1 cellular context compared by ENCODE assay signal in the genomic region with DNA sequence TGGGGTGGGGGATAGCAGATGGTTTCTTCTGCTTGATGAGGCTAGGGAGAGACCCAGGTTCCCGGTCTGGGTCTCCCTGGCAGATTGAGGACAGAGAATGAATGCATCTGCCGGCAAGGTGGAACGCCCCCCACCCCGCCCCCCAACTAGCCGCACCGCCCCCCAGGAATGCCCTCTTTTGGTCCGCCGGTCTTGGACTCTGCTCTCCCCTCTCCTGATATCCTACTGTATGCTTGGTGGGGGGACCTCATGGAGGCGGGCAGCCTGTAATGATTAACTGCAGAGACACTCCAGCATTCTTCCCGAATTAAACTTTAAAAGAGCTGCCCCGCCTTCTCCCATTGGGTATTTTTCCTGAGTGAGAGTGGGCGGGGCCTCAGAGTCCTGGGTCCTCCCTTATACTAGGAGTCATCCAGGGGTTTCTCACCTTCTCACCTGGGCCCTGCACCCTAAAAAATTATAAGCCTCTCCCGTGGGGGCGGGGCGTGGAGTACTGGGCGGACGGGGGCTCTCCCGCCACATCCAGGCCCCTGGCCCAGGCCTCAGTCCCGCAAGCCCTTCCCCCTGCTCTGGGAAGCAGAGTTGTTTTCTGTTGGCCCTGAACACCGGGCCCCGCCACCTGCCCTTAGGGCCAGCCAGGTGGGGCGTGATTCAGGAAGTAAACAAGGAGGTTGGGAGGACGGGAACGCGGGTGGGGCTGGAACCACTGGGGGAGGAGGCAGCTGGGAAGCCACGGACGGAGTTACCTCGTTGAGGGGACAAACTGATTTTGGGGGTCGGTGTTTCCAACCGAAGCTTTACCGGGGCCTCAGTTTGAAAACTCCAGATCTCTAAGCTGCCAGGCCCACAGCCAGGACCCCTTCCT.
TF ChIP-seq lines count a peak whose summit lies in the region.

No MANE protein-coding gene starts in this region.

TF ChIP-seq in HepG2, 621 proteins besides CTCF, POLR2A, EP300 and RAD21 (continued from another document and continues in another):
- TF ChIP-seq, protein P1, sequence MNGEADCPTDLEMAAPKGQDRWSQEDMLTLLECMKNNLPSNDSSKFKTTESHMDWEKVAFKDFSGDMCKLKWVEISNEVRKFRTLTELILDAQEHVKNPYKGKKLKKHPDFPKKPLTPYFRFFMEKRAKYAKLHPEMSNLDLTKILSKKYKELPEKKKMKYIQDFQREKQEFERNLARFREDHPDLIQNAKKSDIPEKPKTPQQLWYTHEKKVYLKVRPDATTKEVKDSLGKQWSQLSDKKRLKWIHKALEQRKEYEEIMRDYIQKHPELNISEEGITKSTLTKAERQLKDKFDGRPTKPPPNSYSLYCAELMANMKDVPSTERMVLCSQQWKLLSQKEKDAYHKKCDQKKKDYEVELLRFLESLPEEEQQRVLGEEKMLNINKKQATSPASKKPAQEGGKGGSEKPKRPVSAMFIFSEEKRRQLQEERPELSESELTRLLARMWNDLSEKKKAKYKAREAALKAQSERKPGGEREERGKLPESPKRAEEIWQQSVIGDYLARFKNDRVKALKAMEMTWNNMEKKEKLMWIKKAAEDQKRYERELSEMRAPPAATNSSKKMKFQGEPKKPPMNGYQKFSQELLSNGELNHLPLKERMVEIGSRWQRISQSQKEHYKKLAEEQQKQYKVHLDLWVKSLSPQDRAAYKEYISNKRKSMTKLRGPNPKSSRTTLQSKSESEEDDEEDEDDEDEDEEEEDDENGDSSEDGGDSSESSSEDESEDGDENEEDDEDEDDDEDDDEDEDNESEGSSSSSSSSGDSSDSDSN (CRISPR knock-in tag; IDR thresholded peaks at IDR 0.05): peak; percentile 74
- TF ChIP-seq, protein P2, sequence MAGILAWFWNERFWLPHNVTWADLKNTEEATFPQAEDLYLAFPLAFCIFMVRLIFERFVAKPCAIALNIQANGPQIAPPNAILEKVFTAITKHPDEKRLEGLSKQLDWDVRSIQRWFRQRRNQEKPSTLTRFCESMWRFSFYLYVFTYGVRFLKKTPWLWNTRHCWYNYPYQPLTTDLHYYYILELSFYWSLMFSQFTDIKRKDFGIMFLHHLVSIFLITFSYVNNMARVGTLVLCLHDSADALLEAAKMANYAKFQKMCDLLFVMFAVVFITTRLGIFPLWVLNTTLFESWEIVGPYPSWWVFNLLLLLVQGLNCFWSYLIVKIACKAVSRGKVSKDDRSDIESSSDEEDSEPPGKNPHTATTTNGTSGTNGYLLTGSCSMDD (CRISPR knock-in tag; IDR thresholded peaks at IDR 0.05): no peak
- TF ChIP-seq KLF16 (CRISPR knock-in tag; IDR thresholded peaks at IDR 0.05) (peak in 1 of 2 experiments; percentile 71; a peak in 1 of 4 replicates), RFXANK (CRISPR knock-in tag; IDR thresholded peaks at IDR 0.05) (no peak; the same call in 1 of the 2 replicates), KDM5A (IDR thresholded peaks at IDR 0.05; ENCODE audit: borderline replicate concordance, low read length) (no peak; the same call in 1 of the 2 replicates), GTF2F1 (IDR thresholded peaks at IDR 0.05; ENCODE audit: low read length) (no peak), CCAR2 (optimal IDR thresholded peaks at IDR 0.05; ENCODE audit: low read depth, low read length) (no peak), BHLHE40 (IDR thresholded peaks at IDR 0.05; ENCODE audit: low read length) (no peak), MTF1 (CRISPR knock-in tag; IDR thresholded peaks at IDR 0.05) (no peak), SAFB2 (CRISPR knock-in tag; IDR thresholded peaks at IDR 0.05; ENCODE audit: borderline replicate concordance, low read depth) (no peak; the same call in 1 of the 2 replicates), EZH2 (conservative IDR thresholded peaks at IDR 0.05; ENCODE audit: low read depth, low read length) (no peak), IKZF1 (IDR thresholded peaks at IDR 0.05) (no peak), ZNF781 (CRISPR knock-in tag; IDR thresholded peaks at IDR 0.05; ENCODE audit: borderline replicate concordance, not compliant biosample characterization) (peak; percentile 91), ZNF788 (CRISPR knock-in tag; IDR thresholded peaks at IDR 0.05; ENCODE audit: borderline replicate concordance) (peak; percentile 92), CCDC6 (CRISPR knock-in tag; IDR thresholded peaks at IDR 0.05) (no peak; the same call in 1 of the 2 replicates), ZNF180 (CRISPR knock-in tag; IDR thresholded peaks at IDR 0.05; ENCODE audit: borderline replicate concordance, low read depth) (no peak), KLF15 (CRISPR knock-in tag; IDR thresholded peaks at IDR 0.05; ENCODE audit: borderline replicate concordance) (no peak; the same call in 1 of the 2 replicates), ZFP36 (IDR thresholded peaks at IDR 0.05; ENCODE audit: borderline replicate concordance, low read depth, low read length, partially characterized antibody) (no peak), ZNF678 (CRISPR knock-in tag; IDR thresholded peaks at IDR 0.05) (no peak), ZNF549 (CRISPR knock-in tag; IDR thresholded peaks at IDR 0.05) (no peak), TBX3 (IDR thresholded peaks at IDR 0.05; ENCODE audit: borderline replicate concordance) (peak; percentile 33; the same call in 1 of the 2 replicates), ZNF776 (CRISPR knock-in tag; IDR thresholded peaks at IDR 0.05) (no peak), MEIS2 (CRISPR knock-in tag; IDR thresholded peaks at IDR 0.05) (peak; percentile 68; the same call in 1 of the 2 replicates), ZNF577 (CRISPR knock-in tag; IDR thresholded peaks at IDR 0.05; ENCODE audit: borderline replicate concordance, low read depth) (no peak), DNMT1 (CRISPR knock-in tag; IDR thresholded peaks at IDR 0.05) (no peak), ZNF441 (CRISPR knock-in tag; IDR thresholded peaks at IDR 0.05; ENCODE audit: borderline replicate concordance) (peak; percentile 60), POLR2AphosphoS2 (IDR thresholded peaks at IDR 0.05; ENCODE audit: low read depth, low read length) (no peak), TAF15 (IDR thresholded peaks at IDR 0.05; ENCODE audit: low read depth, low read length, poor library complexity, severe bottlenecking) (peak; percentile 85), ZNF143 (CRISPR knock-in tag; IDR thresholded peaks at IDR 0.05) (peak; percentile 58; the same call in 1 of the 2 replicates), NFYB (CRISPR knock-in tag; IDR thresholded peaks at IDR 0.05) (peak; percentile 48), FIP1L1 (IDR thresholded peaks at IDR 0.05; ENCODE audit: borderline replicate concordance, insufficient read depth, low read depth, low read length) (no peak), ZNF660 (CRISPR knock-in tag; IDR thresholded peaks at IDR 0.05; ENCODE audit: borderline replicate concordance, low read depth) (no peak), ZNF780A (CRISPR knock-in tag; IDR thresholded peaks at IDR 0.05) (0 out of 2 replicates have a peak, but pooled peaks have one; percentile 43), ZBTB7A (CRISPR knock-in tag; IDR thresholded peaks at IDR 0.05) (peak; percentile 87)
- TF ChIP-seq, protein P3, sequence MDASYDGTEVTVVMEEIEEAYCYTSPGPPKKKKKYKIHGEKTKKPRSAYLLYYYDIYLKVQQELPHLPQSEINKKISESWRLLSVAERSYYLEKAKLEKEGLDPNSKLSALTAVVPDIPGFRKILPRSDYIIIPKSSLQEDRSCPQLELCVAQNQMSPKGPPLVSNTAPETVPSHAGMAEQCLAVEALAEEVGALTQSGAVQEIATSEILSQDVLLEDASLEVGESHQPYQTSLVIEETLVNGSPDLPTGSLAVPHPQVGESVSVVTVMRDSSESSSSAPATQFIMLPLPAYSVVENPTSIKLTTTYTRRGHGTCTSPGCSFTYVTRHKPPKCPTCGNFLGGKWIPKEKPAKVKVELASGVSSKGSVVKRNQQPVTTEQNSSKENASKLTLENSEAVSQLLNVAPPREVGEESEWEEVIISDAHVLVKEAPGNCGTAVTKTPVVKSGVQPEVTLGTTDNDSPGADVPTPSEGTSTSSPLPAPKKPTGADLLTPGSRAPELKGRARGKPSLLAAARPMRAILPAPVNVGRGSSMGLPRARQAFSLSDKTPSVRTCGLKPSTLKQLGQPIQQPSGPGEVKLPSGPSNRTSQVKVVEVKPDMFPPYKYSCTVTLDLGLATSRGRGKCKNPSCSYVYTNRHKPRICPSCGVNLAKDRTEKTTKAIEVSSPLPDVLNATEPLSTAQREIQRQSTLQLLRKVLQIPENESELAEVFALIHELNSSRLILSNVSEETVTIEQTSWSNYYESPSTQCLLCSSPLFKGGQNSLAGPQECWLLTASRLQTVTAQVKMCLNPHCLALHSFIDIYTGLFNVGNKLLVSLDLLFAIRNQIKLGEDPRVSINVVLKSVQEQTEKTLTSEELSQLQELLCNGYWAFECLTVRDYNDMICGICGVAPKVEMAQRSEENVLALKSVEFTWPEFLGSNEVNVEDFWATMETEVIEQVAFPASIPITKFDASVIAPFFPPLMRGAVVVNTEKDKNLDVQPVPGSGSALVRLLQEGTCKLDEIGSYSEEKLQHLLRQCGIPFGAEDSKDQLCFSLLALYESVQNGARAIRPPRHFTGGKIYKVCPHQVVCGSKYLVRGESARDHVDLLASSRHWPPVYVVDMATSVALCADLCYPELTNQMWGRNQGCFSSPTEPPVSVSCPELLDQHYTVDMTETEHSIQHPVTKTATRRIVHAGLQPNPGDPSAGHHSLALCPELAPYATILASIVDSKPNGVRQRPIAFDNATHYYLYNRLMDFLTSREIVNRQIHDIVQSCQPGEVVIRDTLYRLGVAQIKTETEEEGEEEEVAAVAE (CRISPR knock-in tag; IDR thresholded peaks at IDR 0.05; ENCODE audit: borderline replicate concordance): peak; percentile 71; the same call in 1 of the 2 replicates
- TF ChIP-seq, protein P4, sequence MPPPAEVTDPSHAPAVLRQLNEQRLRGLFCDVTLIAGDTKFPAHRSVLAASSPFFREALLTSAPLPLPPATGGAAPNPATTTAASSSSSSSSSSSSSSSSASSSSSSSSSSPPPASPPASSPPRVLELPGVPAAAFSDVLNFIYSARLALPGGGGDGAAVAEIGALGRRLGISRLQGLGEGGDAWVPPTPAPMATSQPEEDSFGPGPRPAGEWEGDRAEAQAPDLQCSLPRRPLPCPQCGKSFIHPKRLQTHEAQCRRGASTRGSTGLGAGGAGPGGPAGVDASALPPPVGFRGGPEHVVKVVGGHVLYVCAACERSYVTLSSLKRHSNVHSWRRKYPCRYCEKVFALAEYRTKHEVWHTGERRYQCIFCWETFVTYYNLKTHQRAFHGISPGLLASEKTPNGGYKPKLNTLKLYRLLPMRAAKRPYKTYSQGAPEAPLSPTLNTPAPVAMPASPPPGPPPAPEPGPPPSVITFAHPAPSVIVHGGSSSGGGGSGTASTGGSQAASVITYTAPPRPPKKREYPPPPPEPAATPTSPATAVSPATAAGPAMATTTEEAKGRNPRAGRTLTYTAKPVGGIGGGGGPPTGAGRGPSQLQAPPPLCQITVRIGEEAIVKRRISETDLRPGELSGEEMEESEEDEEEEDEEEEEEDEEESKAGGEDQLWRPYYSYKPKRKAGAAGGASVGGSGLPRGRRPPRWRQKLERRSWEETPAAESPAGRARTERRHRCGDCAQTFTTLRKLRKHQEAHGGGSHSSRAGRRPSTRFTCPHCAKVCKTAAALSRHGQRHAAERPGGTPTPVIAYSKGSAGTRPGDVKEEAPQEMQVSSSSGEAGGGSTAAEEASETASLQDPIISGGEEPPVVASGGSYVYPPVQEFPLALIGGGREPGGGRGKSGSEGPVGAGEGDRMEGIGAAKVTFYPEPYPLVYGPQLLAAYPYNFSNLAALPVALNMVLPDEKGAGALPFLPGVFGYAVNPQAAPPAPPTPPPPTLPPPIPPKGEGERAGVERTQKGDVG (CRISPR knock-in tag; IDR thresholded peaks at IDR 0.05; ENCODE audit: borderline replicate concordance): no peak
- TF ChIP-seq, protein P5, sequence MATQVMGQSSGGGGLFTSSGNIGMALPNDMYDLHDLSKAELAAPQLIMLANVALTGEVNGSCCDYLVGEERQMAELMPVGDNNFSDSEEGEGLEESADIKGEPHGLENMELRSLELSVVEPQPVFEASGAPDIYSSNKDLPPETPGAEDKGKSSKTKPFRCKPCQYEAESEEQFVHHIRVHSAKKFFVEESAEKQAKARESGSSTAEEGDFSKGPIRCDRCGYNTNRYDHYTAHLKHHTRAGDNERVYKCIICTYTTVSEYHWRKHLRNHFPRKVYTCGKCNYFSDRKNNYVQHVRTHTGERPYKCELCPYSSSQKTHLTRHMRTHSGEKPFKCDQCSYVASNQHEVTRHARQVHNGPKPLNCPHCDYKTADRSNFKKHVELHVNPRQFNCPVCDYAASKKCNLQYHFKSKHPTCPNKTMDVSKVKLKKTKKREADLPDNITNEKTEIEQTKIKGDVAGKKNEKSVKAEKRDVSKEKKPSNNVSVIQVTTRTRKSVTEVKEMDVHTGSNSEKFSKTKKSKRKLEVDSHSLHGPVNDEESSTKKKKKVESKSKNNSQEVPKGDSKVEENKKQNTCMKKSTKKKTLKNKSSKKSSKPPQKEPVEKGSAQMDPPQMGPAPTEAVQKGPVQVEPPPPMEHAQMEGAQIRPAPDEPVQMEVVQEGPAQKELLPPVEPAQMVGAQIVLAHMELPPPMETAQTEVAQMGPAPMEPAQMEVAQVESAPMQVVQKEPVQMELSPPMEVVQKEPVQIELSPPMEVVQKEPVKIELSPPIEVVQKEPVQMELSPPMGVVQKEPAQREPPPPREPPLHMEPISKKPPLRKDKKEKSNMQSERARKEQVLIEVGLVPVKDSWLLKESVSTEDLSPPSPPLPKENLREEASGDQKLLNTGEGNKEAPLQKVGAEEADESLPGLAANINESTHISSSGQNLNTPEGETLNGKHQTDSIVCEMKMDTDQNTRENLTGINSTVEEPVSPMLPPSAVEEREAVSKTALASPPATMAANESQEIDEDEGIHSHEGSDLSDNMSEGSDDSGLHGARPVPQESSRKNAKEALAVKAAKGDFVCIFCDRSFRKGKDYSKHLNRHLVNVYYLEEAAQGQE (IDR thresholded peaks at IDR 0.05; ENCODE audit: borderline replicate concordance in 1 of 2, low read depth in 1 of 2, low read length in 2 of 2): peak in 1 of 2 experiments; percentile 47; a peak in 2 of 4 replicates
- TF ChIP-seq, protein P6, sequence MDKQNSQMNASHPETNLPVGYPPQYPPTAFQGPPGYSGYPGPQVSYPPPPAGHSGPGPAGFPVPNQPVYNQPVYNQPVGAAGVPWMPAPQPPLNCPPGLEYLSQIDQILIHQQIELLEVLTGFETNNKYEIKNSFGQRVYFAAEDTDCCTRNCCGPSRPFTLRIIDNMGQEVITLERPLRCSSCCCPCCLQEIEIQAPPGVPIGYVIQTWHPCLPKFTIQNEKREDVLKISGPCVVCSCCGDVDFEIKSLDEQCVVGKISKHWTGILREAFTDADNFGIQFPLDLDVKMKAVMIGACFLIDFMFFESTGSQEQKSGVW (CRISPR knock-in tag; IDR thresholded peaks at IDR 0.05; ENCODE audit: borderline replicate concordance): no peak
- TF ChIP-seq, protein P7, sequence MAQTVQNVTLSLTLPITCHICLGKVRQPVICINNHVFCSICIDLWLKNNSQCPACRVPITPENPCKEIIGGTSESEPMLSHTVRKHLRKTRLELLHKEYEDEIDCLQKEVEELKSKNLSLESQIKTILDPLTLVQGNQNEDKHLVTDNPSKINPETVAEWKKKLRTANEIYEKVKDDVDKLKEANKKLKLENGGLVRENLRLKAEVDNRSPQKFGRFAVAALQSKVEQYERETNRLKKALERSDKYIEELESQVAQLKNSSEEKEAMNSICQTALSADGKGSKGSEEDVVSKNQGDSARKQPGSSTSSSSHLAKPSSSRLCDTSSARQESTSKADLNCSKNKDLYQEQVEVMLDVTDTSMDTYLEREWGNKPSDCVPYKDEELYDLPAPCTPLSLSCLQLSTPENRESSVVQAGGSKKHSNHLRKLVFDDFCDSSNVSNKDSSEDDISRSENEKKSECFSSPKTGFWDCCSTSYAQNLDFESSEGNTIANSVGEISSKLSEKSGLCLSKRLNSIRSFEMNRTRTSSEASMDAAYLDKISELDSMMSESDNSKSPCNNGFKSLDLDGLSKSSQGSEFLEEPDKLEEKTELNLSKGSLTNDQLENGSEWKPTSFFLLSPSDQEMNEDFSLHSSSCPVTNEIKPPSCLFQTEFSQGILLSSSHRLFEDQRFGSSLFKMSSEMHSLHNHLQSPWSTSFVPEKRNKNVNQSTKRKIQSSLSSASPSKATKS (CRISPR knock-in tag; IDR thresholded peaks at IDR 0.05): no peak
